Comparison of ENCODE assay signal across 8 cellular contexts in the genomic region with DNA sequence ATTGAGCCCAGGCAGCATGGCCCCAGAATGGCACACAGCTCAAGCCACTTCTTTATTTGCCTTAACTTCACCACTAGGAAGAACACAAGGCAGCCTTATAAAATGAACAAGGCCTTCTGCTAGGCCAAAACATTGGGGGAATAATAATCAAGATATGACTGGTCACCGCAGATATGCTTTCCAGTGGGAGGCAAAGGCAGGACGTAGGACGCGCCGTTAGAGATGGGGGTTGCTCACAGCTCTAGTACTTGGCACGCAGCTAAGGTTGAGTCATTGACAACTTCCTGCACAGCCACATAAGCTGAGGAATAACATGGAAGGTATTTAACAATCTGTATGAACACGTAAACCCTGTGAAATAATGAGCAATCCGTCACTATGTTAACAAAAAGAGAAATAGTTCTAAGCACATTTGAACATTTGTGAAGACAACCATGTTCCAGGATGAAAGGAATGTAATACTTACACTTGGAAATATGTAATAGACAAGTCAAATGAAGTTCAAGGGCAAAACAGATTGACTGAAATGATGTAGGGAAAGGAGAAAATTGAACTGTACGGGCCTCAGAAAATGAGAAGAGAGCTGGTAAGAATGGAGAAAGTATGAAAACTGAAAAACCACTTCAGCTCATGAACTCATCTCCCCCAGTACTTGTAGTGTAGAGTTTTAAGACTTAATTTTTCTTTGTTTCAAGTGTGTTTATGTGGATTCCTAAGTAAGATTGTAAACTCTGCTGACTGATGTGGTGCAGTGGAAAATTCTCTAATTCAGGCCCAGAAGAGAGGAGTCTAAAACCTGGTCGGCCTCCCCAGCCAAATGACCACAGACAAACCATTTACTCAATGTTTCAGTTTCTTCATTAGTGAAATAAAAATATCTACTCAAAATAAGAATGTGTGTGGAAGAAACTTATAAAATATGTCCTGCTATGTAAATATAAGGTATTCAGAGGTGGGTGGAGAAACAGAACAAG. TPM values are rescaled to one million over a fixed set of nuclear protein-coding genes. Genes with fewer than 3 reads are reported as not detected.
DNase-seq lines count a peak whose midpoint lies in the region; ATAC-seq and TF ChIP-seq lines count a peak whose summit lies in the region.

No MANE protein-coding gene starts in this region.

- H3K36me3 ChIP-seq in Caco-2 (ENCODE audit: control insufficient read depth, insufficient read depth, low read length) = no peaks in the 10 kb centered on the region

- H3K9me3 Mint-ChIP-seq in mesothelial cell of epicardium (no peaks in the 10 kb centered on the region), Caco-2 (ENCODE audit: unreplicated experiment) (no peaks in the 10 kb centered on the region)

- H3K27me3 Mint-ChIP-seq in mesothelial cell of epicardium (ENCODE audit: low read depth) (no peaks in the 10 kb centered on the region), Caco-2 (ENCODE audit: insufficient read depth, unreplicated experiment) (peaks cover 5% of the 10 kb centered on the region)

- no peak for ATAC-seq in HG03135 (IDR thresholded peaks at IDR 0.05; ENCODE audit: unreplicated experiment)

- POLR2A ChIA-PET in Caco-2 (lab: Charles Lee) = no interaction called here

- H3K9me3 ChIP-seq in Caco-2 = no peaks in the 10 kb centered on the region

- H3K36me3 Mint-ChIP-seq in mesothelial cell of epicardium (no peaks in the 10 kb centered on the region), Caco-2 (ENCODE audit: insufficient read depth, unreplicated experiment) (no peaks in the 10 kb centered on the region)

- peak overlapping the region; percentile 77 for H3K27ac Mint-ChIP-seq in mesothelial cell of epicardium
- no peak overlapping the region for H3K27ac Mint-ChIP-seq in Caco-2 (ENCODE audit: unreplicated experiment)

- intact Hi-C loops in Caco-2 (cut with micrococcal nuclease; ENCODE audit: unreplicated experiment) = no loop called here

- BruUV-seq in Caco-2 (replicated peaks; lab: Mats Ljungman, UMichigan) = no TSS peak

- H3K4me3 Mint-ChIP-seq in mesothelial cell of epicardium = no peak overlapping the region
- no peak overlapping the region for H3K4me3 Mint-ChIP-seq in Caco-2 (ENCODE audit: unreplicated experiment)

- no peak for TF ChIP-seq CTCF in mesothelial cell of epicardium (IDR thresholded peaks at IDR 0.05; ENCODE audit: unreplicated experiment)
- no peak for TF ChIP-seq CTCF in Caco-2 (IDR thresholded peaks at IDR 0.05; ENCODE audit: insufficient read depth in 1 of 2, low read depth in 1 of 2, low read length in 1 of 2, severe bottlenecking in 1 of 2, unreplicated experiment in 1 of 2)

- no peak overlapping the region for H3K4me3 ChIP-seq in Caco-2 (ENCODE audit: low read depth, low read length)

- H3K4me1 Mint-ChIP-seq in mesothelial cell of epicardium = peaks cover 40% of the 10 kb centered on the region
- no peaks in the 10 kb centered on the region for H3K4me1 Mint-ChIP-seq in Caco-2 (ENCODE audit: low read depth, unreplicated experiment)

- H3K4me1 ChIP-seq in Caco-2 = no peaks in the 10 kb centered on the region

- no peaks in the 10 kb centered on the region; the same call in 1 of the 2 replicates for H3K27me3 ChIP-seq in Caco-2 (replicated peaks; ENCODE audit: control insufficient read depth, insufficient read depth, low read length)

- CTCF ChIA-PET in Caco-2 (lab: Charles Lee) = no interaction called here

- DNase-seq in DMS53 (lab: John Stamatoyannopoulos, UW) (peak; percentile 61), M059J (ENCODE audit: low read depth) (peak; percentile 98), brain pericyte (ENCODE audit: low read depth, low spot score) (peak; percentile 63), mesothelial cell of epicardium (ENCODE audit: low spot score in 2 of 2, unreplicated experiment in 2 of 2) (peak in 1 of 2 experiments; percentile 37), Caco-2 (no peak)
- no peak for DNase-seq in activated naive CD4-positive, alpha-beta T cell treated with anti-CD3 and anti-CD28 coated beads, Interleukin-2, amount 50 U/mL, for 16 hours
- no peak for DNase-seq in activated CD4-positive, alpha-beta T cell treated with anti-CD3 and anti-CD28 coated beads, Interleukin-2, amount 50 U/mL, for 1 hour

RNA-seq across cellular contexts. Expression of a gene that starts 59.3 kb away (rescaled TPM):
- total RNA-seq in M059J (2014; rRNA removed; shearing (Covaris generic)) = 11.4 and 15.1 TPM in 2 replicates
- total RNA-seq in mesothelial cell of epicardium (28.1 to 30.7 TPM (median 29.1 TPM) in 3 replicates), Caco-2 (2022) (21.2 and 21.6 TPM in 2 replicates)

Comparison
In these comparisons a context has a peak if more than half of its experiments do, and no peak if none do; other contexts are left out.
1. DNase-seq: peak in DMS53 (single experiment), M059J (single experiment) and brain pericyte (single experiment); none in Caco-2 (0 of 2), activated naive CD4-positive, alpha-beta T cell treated with anti-CD3 and anti-CD28 coated beads, Interleukin-2, amount 50 U/mL, for 16 hours (single experiment) and activated CD4-positive, alpha-beta T cell treated with anti-CD3 and anti-CD28 coated beads, Interleukin-2, amount 50 U/mL, for 1 hour (single experiment).